Comparison of ENCODE assay signal across 12 cellular contexts in genomic region chr5:168932400-168932799, GRCh38.
DNase-seq lines count a peak whose midpoint lies in the region; ATAC-seq and TF ChIP-seq lines count a peak whose summit lies in the region.
"Had no signal": no experiment of that assay in that cellular context is flagged by ENCODE, and none has a peak within 500 bp of the region (broad histone marks: within the 10 kb centered on the region; RNA-seq: fewer than 3 reads in every experiment).

No MANE protein-coding gene starts in this region.

- H3K4me2 ChIP-seq in BLaER1 (peak overlapping the region; percentile 81), GM23338 (0 out of 2 replicates have a peak overlapping the region, but pooled peaks have one; percentile 11)

- no peaks in the 10 kb centered on the region; the same call in 2 of the 3 replicates for H3K9me3 Mint-ChIP-seq in GM23338
- H3K9me3 Mint-ChIP-seq: CD8-positive, alpha-beta T cell had no signal

- peak overlapping the region; percentile 23; the same call in 1 of the 2 replicates for H2AFZ ChIP-seq in GM23338

- H3K4me3 Mint-ChIP-seq in GM23338: no peak overlapping the region
- H3K4me3 Mint-ChIP-seq: CD8-positive, alpha-beta T cell had no signal

- H3K36me3 ChIP-seq in BLaER1: no peaks in the 10 kb centered on the region
- no peaks in the 10 kb centered on the region for H3K36me3 ChIP-seq in GM23338 (ENCODE audit: insufficient read depth)

- H3K36me3 Mint-ChIP-seq in GM23338 (ENCODE audit: low read depth): no peaks in the 10 kb centered on the region
- H3K36me3 Mint-ChIP-seq: CD8-positive, alpha-beta T cell had no signal

- no peaks in the 10 kb centered on the region for H3F3A ChIP-seq in GM23338 (replicated peaks; ENCODE audit: low read depth)

- H4K20me1 ChIP-seq in BLaER1 (no peaks in the 10 kb centered on the region), GM23338 (replicated peaks; ENCODE audit: insufficient read depth) (no peaks in the 10 kb centered on the region)

- peaks cover 42% of the 10 kb centered on the region for H3K4me1 ChIP-seq in BLaER1
- H3K4me1 ChIP-seq in GM23338 (ENCODE audit: insufficient read depth): peaks cover 10% of the 10 kb centered on the region; the same call in 1 of the 2 replicates

- no peaks in the 10 kb centered on the region for H3K9me3 ChIP-seq in BLaER1

- no peaks in the 10 kb centered on the region for H3K27me3 Mint-ChIP-seq in GM23338 (ENCODE audit: insufficient read depth, low read depth, poor library complexity)

- H3K79me2 ChIP-seq in GM23338 (replicated peaks; ENCODE audit: insufficient read depth): no peaks in the 10 kb centered on the region

- H3K9me2 ChIP-seq in GM23338 (ENCODE audit: insufficient read depth): no peaks in the 10 kb centered on the region

- no peak for TF ChIP-seq CTCF in GM23338 (conservative IDR thresholded peaks at IDR 0.05; ENCODE audit: low read depth in 2 of 2)

- H3K27me3 ChIP-seq in BLaER1: no peaks in the 10 kb centered on the region
- no peaks in the 10 kb centered on the region for H3K27me3 ChIP-seq in GM23338 (ENCODE audit: insufficient read depth)

- ATAC-seq in GM23338: peak; percentile 66
- ATAC-seq in GM21786 (IDR thresholded peaks at IDR 0.05; ENCODE audit: unreplicated experiment): no peak
- ATAC-seq: CD8-positive, alpha-beta T cell had no signal

- H3K27ac Mint-ChIP-seq in GM23338: no peak overlapping the region
- H3K27ac Mint-ChIP-seq: CD8-positive, alpha-beta T cell had no signal

- no peak for DNase-seq in GM23338 (ENCODE audit: low spot score)
- peak; percentile 26 for DNase-seq in iPS-NIHi7 (ENCODE audit: extremely low spot score)
- no peak for DNase-seq in UCSD-AML1 (lab: John Stamatoyannopoulos, UW; ENCODE audit: unreplicated experiment)
- no peak for DNase-seq in AML-193 (lab: John Stamatoyannopoulos, UW)
- DNase-seq: Calu3; CD8-positive, alpha-beta T cell; DND-41; HCEC 1CT; KG1 had no signal

- peaks cover 12% of the 10 kb centered on the region for H3K4me1 Mint-ChIP-seq in GM23338

- H3K4me3 ChIP-seq in BLaER1: no peak overlapping the region
- no peak overlapping the region for H3K4me3 ChIP-seq in GM23338
- H3K4me3 ChIP-seq: GM12878 had no signal

- H3K9ac ChIP-seq in BLaER1: no peak overlapping the region

- H3K27ac ChIP-seq in BLaER1: 0 out of 2 replicates have a peak overlapping the region, but pooled peaks have one; percentile 64
- H3K27ac ChIP-seq in GM23338 (ENCODE audit: low read depth): no peak overlapping the region

TF ChIP-seq in GM23338, 12 proteins besides CTCF, POLR2A, EP300 and RAD21:
- TF ChIP-seq EZH2 (IDR thresholded peaks at IDR 0.05; ENCODE audit: low read depth, unreplicated experiment) (no peak), ZNF114 (CRISPR knock-in tag; IDR thresholded peaks at IDR 0.05) (no peak), CREB1 (CRISPR knock-in tag; IDR thresholded peaks at IDR 0.05; ENCODE audit: low read depth) (no peak), JUNB (IDR thresholded peaks at IDR 0.05; ENCODE audit: unreplicated experiment) (no peak)
